Comparison of ENCODE assay signal across 9 cellular contexts in the genomic region with DNA sequence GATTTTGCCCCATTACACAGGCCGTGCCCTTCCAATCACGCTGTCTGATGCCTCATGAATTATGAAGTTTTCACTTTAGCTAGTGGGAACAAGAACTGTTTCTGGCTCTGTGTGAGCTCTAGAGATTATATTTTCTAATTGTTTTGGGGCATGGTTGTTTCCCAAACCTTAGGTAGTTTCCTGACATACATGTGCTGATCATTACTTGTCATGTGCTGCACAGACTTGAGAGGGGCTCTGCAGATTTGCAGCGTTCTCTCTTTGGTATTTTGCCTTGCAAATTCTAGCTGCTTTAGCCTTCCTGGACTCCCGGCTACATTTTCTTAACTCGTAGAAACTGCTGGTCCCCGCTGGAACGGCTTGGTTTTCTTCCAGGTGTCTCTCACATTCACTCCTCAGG.
"Had no signal": no experiment of that assay in that cellular context is flagged by ENCODE, and none has a peak within 500 bp of the region (broad histone marks: within the 10 kb centered on the region; RNA-seq: fewer than 3 reads in every experiment).

No MANE protein-coding gene starts in this region.

- H2AFZ ChIP-seq: GM23248 had no signal

- H3K27me3 Mint-ChIP-seq: IgD-negative memory B cell had no signal

- FAIRE-seq: HTR-8/SVneo had no signal

- H3K4me2 ChIP-seq: KMS-11 had no signal

- H3K4me3 Mint-ChIP-seq: HFFc6, IgD-negative memory B cell had no signal

- H3K36me3 ChIP-seq: HAP-1 had no signal

- H3K27ac Mint-ChIP-seq: HFFc6 had no signal

- DNase-seq: GM23248, H7, HFFc6, KBM-7 had no signal

- H3K9me3 Mint-ChIP-seq: HFFc6 had no signal

- H3K9ac ChIP-seq: GM23248, KMS-11 had no signal

- H3K4me3 ChIP-seq: GM23248, HAP-1 had no signal

- H3K9me3 ChIP-seq: HAP-1 had no signal

- H3K27ac ChIP-seq: GM23248, KMS-11 had no signal

- ATAC-seq: HCT116 had no signal
